In the genomic region with DNA sequence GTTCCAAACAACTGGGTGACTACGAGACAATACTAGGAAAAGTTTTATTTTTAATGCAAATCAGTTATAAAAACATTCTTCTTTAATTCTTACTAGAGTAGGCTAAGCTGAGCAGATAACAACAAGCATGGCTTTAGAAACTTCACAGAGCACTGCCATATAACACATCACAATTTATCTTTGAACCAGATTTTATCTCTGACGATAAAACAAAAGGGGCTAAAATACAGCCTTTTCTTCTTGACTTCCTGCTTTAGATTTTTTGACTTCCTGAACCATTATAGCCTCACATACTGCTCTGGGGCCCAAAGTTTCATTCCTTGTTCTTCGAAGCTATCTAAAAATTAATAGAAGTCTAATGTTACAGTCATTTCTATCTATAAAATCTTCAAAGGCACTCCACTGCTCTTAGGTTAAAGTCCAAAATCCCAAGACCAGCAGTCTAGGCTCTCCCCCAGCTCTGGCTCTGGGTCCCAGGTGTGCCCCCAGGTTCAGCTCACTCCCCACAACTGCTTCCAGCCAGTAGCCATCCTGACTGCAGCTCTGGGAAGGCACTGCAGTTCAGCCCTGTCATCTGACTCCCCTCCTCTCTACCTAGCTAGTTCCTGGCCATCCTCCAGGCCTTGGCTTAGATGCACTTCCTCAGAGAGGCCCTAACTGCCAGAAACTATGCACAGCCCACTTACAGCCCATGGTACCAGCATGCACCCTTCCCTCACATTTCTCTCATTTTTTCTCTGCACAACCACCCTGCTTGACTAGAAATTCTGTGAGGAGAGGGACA, we compare ENCODE assay signal across 8 cellular contexts. TPM values are rescaled to one million over a fixed set of nuclear protein-coding genes. Genes with fewer than 3 reads are reported as not detected.
A peak's percentile ranks its signal among the peaks of the same experiment; 100 is the strongest.
DNase-seq lines count a peak whose midpoint lies in the region; ATAC-seq and TF ChIP-seq lines count a peak whose summit lies in the region.
"Had no signal": no experiment of that assay in that cellular context is flagged by ENCODE, and none has a peak within 500 bp of the region (broad histone marks: within the 10 kb centered on the region; RNA-seq: fewer than 3 reads in every experiment).

No MANE protein-coding gene starts in this region.

- DNase-seq in GM23338 (ENCODE audit: low spot score) (no peak), NCI-H226 (peak; percentile 92), choroid plexus epithelial cell (ENCODE audit: low read depth) (peak; percentile 79), prostate gland (ENCODE audit: low spot score) (peak; percentile 57), NCI-H1436 (lab: John Stamatoyannopoulos, UW) (no peak), NCI-H1417 (lab: John Stamatoyannopoulos, UW) (no peak)
- DNase-seq: NCI-H1417 treated with DMSO at 0.1 percent for 48 hours had no signal

- H3K27ac ChIP-seq in GM23338 (ENCODE audit: low read depth) (0 out of 2 replicates have a peak overlapping the region, but pooled peaks have one; percentile 6), prostate gland (peak overlapping the region in 1 of 2 donors; percentile 44)

- ATAC-seq in GM23338, result peak; percentile 67
- no peak for ATAC-seq in HG02840 (IDR thresholded peaks at IDR 0.05; ENCODE audit: low FRiP score, unreplicated experiment)

- H3K36me3 Mint-ChIP-seq in GM23338 (ENCODE audit: low read depth), result no peaks in the 10 kb centered on the region

- WGBS in prostate gland, result 31% methylated on average over 3 of the region's 3 CpGs

- H3K36me3 ChIP-seq in GM23338 (ENCODE audit: insufficient read depth), result no peaks in the 10 kb centered on the region
- peaks cover 0 to 3% of the 10 kb centered on the region in 2 donors for H3K36me3 ChIP-seq in prostate gland

- intact Hi-C loops in prostate gland (cut with DNase I), result no loop called here

- no peak overlapping the region for H2AFZ ChIP-seq in GM23338

- H3K9me2 ChIP-seq in GM23338 (ENCODE audit: insufficient read depth), result no peaks in the 10 kb centered on the region

- H3K27me3 Mint-ChIP-seq in GM23338 (ENCODE audit: insufficient read depth, low read depth, poor library complexity), result peaks cover 2% of the 10 kb centered on the region

- no peaks in the 10 kb centered on the region for H3F3A ChIP-seq in GM23338 (replicated peaks; ENCODE audit: low read depth)

- no peak overlapping the region for H3K4me3 Mint-ChIP-seq in GM23338

- H3K9me3 Mint-ChIP-seq in GM23338, result no peaks in the 10 kb centered on the region

- H3K9me3 ChIP-seq in prostate gland, result no peaks in the 10 kb centered on the region

- no peak for TF ChIP-seq POLR2A in prostate gland (IDR thresholded peaks at IDR 0.05)

- no peak overlapping the region; the same call in 1 of the 2 replicates for H3K27ac Mint-ChIP-seq in GM23338

- H3K79me2 ChIP-seq in GM23338 (replicated peaks; ENCODE audit: insufficient read depth), result peaks cover 15% of the 10 kb centered on the region

- no peak overlapping the region for H3K4me3 ChIP-seq in GM23338
- no peak overlapping the region for H3K4me3 ChIP-seq in choroid plexus epithelial cell (ENCODE audit: low read depth, low read length)
- H3K4me3 ChIP-seq in prostate gland, result no peak overlapping the region

- H3K4me1 Mint-ChIP-seq in GM23338, result peaks cover 25% of the 10 kb centered on the region

- no peaks in the 10 kb centered on the region for H3K27me3 ChIP-seq in GM23338 (ENCODE audit: insufficient read depth)
- no peaks in the 10 kb centered on the region for H3K27me3 ChIP-seq in prostate gland (replicated peaks; ENCODE audit: insufficient read depth)

- H3K4me1 ChIP-seq in GM23338 (ENCODE audit: insufficient read depth) (peaks cover 38% of the 10 kb centered on the region), prostate gland (replicated peaks) (peaks cover 22% of the 10 kb centered on the region)

- no peak overlapping the region for H3K4me2 ChIP-seq in GM23338

- no peaks in the 10 kb centered on the region for H4K20me1 ChIP-seq in GM23338 (replicated peaks; ENCODE audit: insufficient read depth)

- TF ChIP-seq CTCF in GM23338 (conservative IDR thresholded peaks at IDR 0.05; ENCODE audit: low read depth in 2 of 2) (no peak), choroid plexus epithelial cell (conservative IDR thresholded peaks at IDR 0.05; ENCODE audit: low read depth, low read length) (no peak), prostate gland (IDR thresholded peaks at IDR 0.05) (no peak)

TF ChIP-seq in GM23338, 12 proteins besides CTCF, POLR2A, EP300 and RAD21:
- TF ChIP-seq NANOG (IDR thresholded peaks at IDR 0.05; ENCODE audit: borderline replicate concordance), result no peak
- no peak for TF ChIP-seq JUNB (IDR thresholded peaks at IDR 0.05; ENCODE audit: unreplicated experiment)

RNA-seq across cellular contexts. Expression of a gene that starts 25.7 kb away (rescaled TPM):
- total RNA-seq in GM23338 (2014; rRNA removed; shearing (Covaris generic)), result 17.0 and 17.8 TPM in 2 replicates
- polyA plus RNA-seq in GM23338 (2016; fragmentation: Nextera tagmentation; extraction: Ambion mirVana), result 3.6 and 5.2 TPM in 2 replicates
- 10 to 100 TPM; 21.5 to 49.5 TPM for total RNA-seq in prostate gland

RNA-seq across cellular contexts. Expression of a gene that starts 40.5 kb away (rescaled TPM):
- total RNA-seq in GM23338 (2014; rRNA removed; shearing (Covaris generic)), result not detected in 2 replicates
- 0.31 and 0.33 TPM in 2 replicates for polyA plus RNA-seq in GM23338 (2016; fragmentation: Nextera tagmentation; extraction: Ambion mirVana)
- total RNA-seq in prostate gland, result under 1 TPM in 1 of 2 donors, not detected in 1; 0.28 TPM

Comparison
In these comparisons a context has a peak if more than half of its experiments do, and no peak if none do; other contexts are left out.
1. DNase-seq: peak in NCI-H226 (single experiment), choroid plexus epithelial cell (single experiment) and prostate gland (single experiment); none in GM23338 (single experiment), NCI-H1436 (single experiment) and NCI-H1417 (0 of 3).